ENCODE assay signal across 1 cellular context in genomic region chr21:45401916-45402900, GRCh38.
TF ChIP-seq lines count a peak whose summit lies in the region.

No MANE protein-coding gene starts in this region.

TF ChIP-seq in HepG2, 621 proteins besides CTCF, POLR2A, EP300 and RAD21:
- TF ChIP-seq ZNF460 (CRISPR knock-in tag; IDR thresholded peaks at IDR 0.05; ENCODE audit: borderline replicate concordance), result no peak
- 0 out of 2 replicates have a peak, but pooled peaks have one; percentile 15 for TF ChIP-seq TBX3 (IDR thresholded peaks at IDR 0.05; ENCODE audit: borderline replicate concordance)
- TF ChIP-seq PLRG1 (conservative IDR thresholded peaks at IDR 0.05), result no peak
- TF ChIP-seq ZNF558 (CRISPR knock-in tag; IDR thresholded peaks at IDR 0.05; ENCODE audit: borderline replicate concordance), result no peak
TF ChIP-seq in HepG2: peak in this region for 1.
